8 cellular contexts compared by ENCODE assay signal in the genomic region with DNA sequence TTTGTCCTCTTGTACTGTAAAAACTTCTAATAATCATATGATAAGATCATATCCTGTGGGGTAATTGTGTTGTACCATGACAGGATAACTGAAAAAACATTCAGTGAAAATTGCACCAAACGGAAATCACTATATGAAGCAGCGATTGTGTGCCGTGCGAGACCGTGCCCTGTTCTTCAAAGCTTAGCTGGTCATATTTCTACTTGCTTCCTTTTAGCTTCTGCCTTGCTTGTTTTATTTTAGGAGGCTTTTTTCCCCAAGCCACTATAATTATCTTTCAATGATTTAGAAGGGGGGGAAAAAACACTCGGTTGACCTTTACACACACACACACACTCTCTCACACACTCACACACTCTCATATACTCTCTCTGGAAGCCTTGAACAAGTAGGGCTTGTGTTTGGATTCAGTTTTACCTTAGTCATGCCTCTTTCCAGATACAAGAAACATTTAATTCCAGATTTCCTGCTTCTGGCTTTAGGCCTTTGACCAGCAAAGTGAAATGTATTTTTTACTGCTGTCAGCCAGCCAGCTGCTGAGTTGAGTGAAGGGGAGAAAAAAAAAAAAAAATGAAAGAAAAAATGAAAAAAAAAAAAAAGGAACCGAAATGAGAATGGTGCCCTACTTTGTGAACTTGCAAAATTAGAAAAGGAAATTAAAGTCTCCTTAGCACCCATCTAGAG.
DNase-seq lines count a peak whose midpoint lies in the region; ATAC-seq and TF ChIP-seq lines count a peak whose summit lies in the region.

No MANE protein-coding gene starts in this region.

- no peak for DNase-seq in Peyer's patch
- no peak for DNase-seq in central memory CD8-positive, alpha-beta T cell (ENCODE audit: low spot score in 2 of 2)
- no peak for DNase-seq in uterus
- DNase-seq in NCI-H774 (lab: John Stamatoyannopoulos, UW): no peak
- no peak for DNase-seq in hippocampal formation (lab: John Stamatoyannopoulos, UW)

- H3K9me3 Mint-ChIP-seq in central memory CD8-positive, alpha-beta T cell: no peaks in the 10 kb centered on the region

- ATAC-seq in GM18502 (IDR thresholded peaks at IDR 0.05; ENCODE audit: poor library complexity, unreplicated experiment) (peak; percentile 51), HG02571 (IDR thresholded peaks at IDR 0.05; ENCODE audit: unreplicated experiment) (peak; percentile 34)
- ATAC-seq in central memory CD8-positive, alpha-beta T cell (replicated peaks; ENCODE audit: extremely low read depth, poor library complexity, severe bottlenecking): peak; percentile 89

- H3K27me3 Mint-ChIP-seq in central memory CD8-positive, alpha-beta T cell: no peaks in the 10 kb centered on the region

- H3K27ac Mint-ChIP-seq in central memory CD8-positive, alpha-beta T cell (ENCODE audit: low read depth): peak overlapping the region; percentile 42

- 82 to 96% methylated on average over 3 to 5 of the region's 7 CpGs for WGBS in mesodermal cell (ENCODE audit: insufficient coverage in 2 of 2), 2 experiments

- H3K27me3 ChIP-seq in Peyer's patch: no peaks in the 10 kb centered on the region
- H3K27me3 ChIP-seq in uterus: no peaks in the 10 kb centered on the region

- H3K9me3 ChIP-seq in Peyer's patch (no peaks in the 10 kb centered on the region), mesodermal cell (ENCODE audit: control insufficient read depth, low read length) (no peaks in the 10 kb centered on the region), uterus (no peaks in the 10 kb centered on the region)

- intact Hi-C loops in uterus (cut with DNase I; ENCODE audit: low total_unique reads): no loop called here

- H3K4me1 Mint-ChIP-seq in central memory CD8-positive, alpha-beta T cell: peaks cover 30% of the 10 kb centered on the region

- peak overlapping the region; percentile 19 for H3K4me3 Mint-ChIP-seq in central memory CD8-positive, alpha-beta T cell

- peak overlapping the region; percentile 72 to 84 (median 77) for H3K27ac ChIP-seq in Peyer's patch
- peak overlapping the region; percentile 62 for H3K27ac ChIP-seq in mesodermal cell (ENCODE audit: low read depth, low read length, severe bottlenecking)
- peak overlapping the region; percentile 80 to 89 for H3K27ac ChIP-seq in uterus

- H3K36me3 Mint-ChIP-seq in central memory CD8-positive, alpha-beta T cell (ENCODE audit: insufficient read depth): peaks cover 30% of the 10 kb centered on the region

- TF ChIP-seq CTCF in Peyer's patch (IDR thresholded peaks at IDR 0.05) (no peak), uterus (IDR thresholded peaks at IDR 0.05) (no peak)

- H3K36me3 ChIP-seq in Peyer's patch: peaks cover 0 to 18% (median 0%) of the 10 kb centered on the region in 3 donors
- peaks cover 56% of the 10 kb centered on the region for H3K36me3 ChIP-seq in mesodermal cell (ENCODE audit: control insufficient read depth, insufficient read depth, low read length)
- H3K36me3 ChIP-seq in uterus: no peaks in the 10 kb centered on the region

- H3K4me1 ChIP-seq in Peyer's patch (peaks cover 0 to 39% (median 16%) of the 10 kb centered on the region in 4 donors), mesodermal cell (ENCODE audit: control insufficient read depth, insufficient read depth, low read length, poor library complexity, severe bottlenecking) (peaks cover 23% of the 10 kb centered on the region), uterus (peaks cover 0 to 14% of the 10 kb centered on the region in 2 donors)

- TF ChIP-seq POLR2A in Peyer's patch (IDR thresholded peaks at IDR 0.05) (no peak), uterus (IDR thresholded peaks at IDR 0.05) (no peak)

- H3K4me3 ChIP-seq in Peyer's patch: peak overlapping the region in 3 of 4 donors; percentile 4 to 18 (median 4)
- no peak overlapping the region for H3K4me3 ChIP-seq in mesodermal cell (ENCODE audit: extremely low read depth, insufficient read depth, low read length, poor library complexity, severe bottlenecking)
- H3K4me3 ChIP-seq in uterus: no peak overlapping the region

Comparison
In these comparisons a context has a peak if more than half of its experiments do, and no peak if none do; other contexts are left out.
1. ATAC-seq: peak in every context shown above with its lines; median percentile 89 in central memory CD8-positive, alpha-beta T cell; 51 in GM18502; 34 in HG02571.
2. H3K4me3 ChIP-seq: peak in Peyer's patch (3 of 4); none in mesodermal cell (single experiment) and uterus (0 of 2).
3. Peak in every context shown above with its lines, with median percentiles within 50 percentile points of each other: H3K27ac ChIP-seq.